In the genomic region with DNA sequence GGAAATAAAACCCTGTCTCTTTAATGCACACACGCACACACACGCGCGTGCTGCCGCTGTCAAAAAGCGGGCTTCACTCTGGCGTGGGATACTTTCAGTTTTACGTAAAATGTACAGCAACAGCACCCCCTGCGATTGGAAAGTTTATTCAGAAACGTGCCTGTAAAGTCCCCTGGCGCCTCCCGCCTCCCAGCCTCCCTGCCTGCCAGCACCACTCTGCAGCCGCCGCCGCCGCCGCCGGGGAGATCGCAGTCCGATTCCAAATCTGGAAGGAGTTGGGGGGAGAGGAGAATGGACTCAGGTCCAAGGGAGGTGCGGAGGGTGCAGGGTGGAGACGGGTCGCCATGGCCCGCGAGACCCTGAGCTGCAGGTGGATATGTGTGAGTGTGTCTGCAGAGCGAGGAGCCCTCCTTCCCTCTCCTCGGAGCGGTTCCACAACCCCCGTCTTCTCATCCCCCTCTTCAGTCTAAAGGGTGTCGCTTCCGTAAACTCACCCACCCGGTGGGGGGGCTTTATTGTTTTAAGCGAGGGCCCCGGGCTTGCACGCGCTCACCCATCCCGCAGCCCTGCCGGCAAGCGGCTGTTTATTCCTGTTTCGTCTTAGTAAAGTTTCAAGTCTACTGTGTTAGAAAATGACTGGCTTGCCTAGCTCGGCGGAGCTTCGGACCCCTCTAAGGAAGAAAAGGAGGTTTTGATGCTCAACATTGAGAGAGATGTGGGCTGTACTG, we compare ENCODE assay signal across 8 cellular contexts. TPM values are rescaled to one million over a fixed set of nuclear protein-coding genes. Genes with fewer than 3 reads are reported as not detected.
A peak's percentile ranks its signal among the peaks of the same experiment; 100 is the strongest.
DNase-seq lines count a peak whose midpoint lies in the region; ATAC-seq, FAIRE-seq and TF ChIP-seq lines count a peak whose summit lies in the region.

No MANE protein-coding gene starts in this region.

- peaks cover 13% of the 10 kb centered on the region; the same call in 1 of the 2 replicates for H3F3A ChIP-seq in GM23338 (replicated peaks; ENCODE audit: low read depth)
- H3F3A ChIP-seq in SU-DHL-6 (ENCODE audit: insufficient read depth) = peaks cover 27% of the 10 kb centered on the region

- H3K4me2 ChIP-seq in GM23338 (peak overlapping the region; percentile 85), SU-DHL-6 (ENCODE audit: low read depth, low read length, poor library complexity, severe bottlenecking) (peak overlapping the region; percentile 100), GM12878 (ENCODE audit: control insufficient read depth, insufficient read depth) (peak overlapping the region; percentile 97)

- peak; percentile 36; the same call in 1 of the 2 replicates for TF ChIP-seq RAD21 in GM12878 (IDR thresholded peaks at IDR 0.05; ENCODE audit: insufficient read depth, low read depth, low read length)

- intact Hi-C loops in GM12878 (cut with micrococcal nuclease; ENCODE audit: unreplicated experiment) = loop anchor here (10.0 kb wide), 3 partner anchors 1110 to 1790 kb away; no protein-coding TSS in a partner anchor

- RAD21 ChIA-PET in GM12878 (lab: Charles Lee; ENCODE audit: unreplicated experiment) = no interaction called here

- peaks cover 5% of the 10 kb centered on the region for H3K36me3 Mint-ChIP-seq in GM23338 (ENCODE audit: low read depth)

- in situ Hi-C loops in GM12878 (cut with MboI) = no loop called here

- H3K9me3 ChIP-seq in SU-DHL-6 (ENCODE audit: insufficient read depth, low read length) (no peaks in the 10 kb centered on the region), GM12878 (replicated peaks; ENCODE audit: control insufficient read depth, insufficient read depth, low read length) (no peaks in the 10 kb centered on the region)

- H3K4me1 Mint-ChIP-seq in GM23338 = no peaks in the 10 kb centered on the region; the same call in none of the 3 replicates

- BruUV-seq in GM12878 (replicated peaks; lab: Mats Ljungman, UMichigan) = no TSS peak

- WGBS in GM12878 (ENCODE audit: insufficient coverage, insufficient replicate concordance, low lambda C conversion rate, missing lambda C conversion rate) = 2% methylated on average over 42 of the region's 43 CpGs

- H3K4me3 Mint-ChIP-seq in GM23338 = peak overlapping the region; percentile 89

- H3K9me3 Mint-ChIP-seq in GM23338 = no peaks in the 10 kb centered on the region

- H3K4me3 ChIP-seq in GM23338 (peak overlapping the region; percentile 89), SU-DHL-6 (ENCODE audit: insufficient read depth, low read length, poor library complexity, severe bottlenecking) (peak overlapping the region; percentile 84), GM12878 (peak overlapping the region; percentile 92)

- TF ChIP-seq CTCF in GM23338 (conservative IDR thresholded peaks at IDR 0.05; ENCODE audit: low read depth in 2 of 2) = peak in 1 of 2 experiments; percentile 23; a peak in 2 of 4 replicates
- peak; percentile 35 for TF ChIP-seq CTCF in SU-DHL-6 (IDR thresholded peaks at IDR 0.05; ENCODE audit: insufficient read depth, low read length, poor library complexity, severe bottlenecking)
- peak; percentile 25 to 46 (median 45); a peak in 5 of 6 replicates for TF ChIP-seq CTCF in GM12878 (IDR thresholded peaks at IDR 0.05 in 2 of 3, conservative IDR thresholded peaks at IDR 0.05 in 1 of 3; ENCODE audit: control insufficient read depth in 2 of 3, extremely low read depth in 1 of 3, insufficient read depth in 1 of 3, low read depth in 3 of 3, low read length in 3 of 3)

- SMC1A ChIA-PET in GM12878 (lab: Charles Lee; ENCODE audit: uncharacterized antibody, unreplicated experiment) = interaction anchor here (0.7 kb wide), 1 partner anchor 10 kb away, joined by 3 read pairs; no protein-coding TSS in a partner anchor

- peak overlapping the region; percentile 86 for H3K27ac ChIP-seq in GM23338 (ENCODE audit: low read depth)
- H3K27ac ChIP-seq in SU-DHL-6 (ENCODE audit: low read depth, low read length) = peak overlapping the region; percentile 97
- H3K27ac ChIP-seq in GM12878 (ENCODE audit: control insufficient read depth, insufficient read depth) = peak overlapping the region; percentile 84

- H3K27ac Mint-ChIP-seq in GM23338 = peak overlapping the region; percentile 63

- H3K27me3 ChIP-seq in GM23338 (ENCODE audit: insufficient read depth) (peaks cover 30% of the 10 kb centered on the region), SU-DHL-6 (ENCODE audit: low read length) (no peaks in the 10 kb centered on the region), GM12878 (replicated peaks in 1 of 2; ENCODE audit: control insufficient read depth in 2 of 2, insufficient read depth in 2 of 2, low read length in 1 of 2) (peaks cover 3 to 5% of the 10 kb centered on the region in 2 experiments; a peak in 3 of 4 replicates)

- POLR2A ChIA-PET in GM12878 (lab: Charles Lee) = no interaction called here

- no peak for TF ChIP-seq EP300 in GM12878 (IDR thresholded peaks at IDR 0.05; ENCODE audit: borderline replicate concordance in 1 of 2, control insufficient read depth in 1 of 2, low read depth in 2 of 2, low read length in 2 of 2)

- FAIRE-seq in GM12878 (lab: Jason Lieb, UNC) = peak; percentile 85

- no peaks in the 10 kb centered on the region for H3K36me3 ChIP-seq in GM23338 (ENCODE audit: insufficient read depth)
- no peaks in the 10 kb centered on the region for H3K36me3 ChIP-seq in SU-DHL-6 (ENCODE audit: low read length)
- no peaks in the 10 kb centered on the region for H3K36me3 ChIP-seq in GM12878 (ENCODE audit: control insufficient read depth in 2 of 2, insufficient read depth in 2 of 2, low read length in 1 of 2)

- H2AFZ ChIP-seq in GM23338 (peak overlapping the region; percentile 4), SU-DHL-6 (ENCODE audit: low read depth, low read length, severe bottlenecking) (peak overlapping the region; percentile 70), GM12878 (ENCODE audit: control insufficient read depth, low read depth, low read length) (peak overlapping the region; percentile 79)

- peaks cover 9% of the 10 kb centered on the region for H3K27me3 Mint-ChIP-seq in GM23338 (ENCODE audit: insufficient read depth, low read depth, poor library complexity)

- H3K9ac ChIP-seq in SU-DHL-6 (ENCODE audit: low read length) (peak overlapping the region; percentile 91), GM12878 (ENCODE audit: control insufficient read depth, insufficient read depth, low read length) (peak overlapping the region; percentile 82)

- DNase-seq in NCI-H1417 (lab: John Stamatoyannopoulos, UW) (peak; percentile 56 to 77 (median 74)), NCI-H1417 treated with DMSO at 0.1 percent for 48 hours (lab: John Stamatoyannopoulos, UW) (no peak), GM23338 (ENCODE audit: low spot score) (peak; percentile 74), Kasumi-1 (lab: John Stamatoyannopoulos, UW) (peak; percentile 91 to 93), GM12878 (ENCODE audit: low read depth, low spot score) (no peak), iris pigment epithelial cell (ENCODE audit: low read depth) (peak; percentile 76)
- DNase-seq in stimulated activated CD4-positive, alpha-beta T cell treated with anti-CD3 and anti-CD28 coated beads, Interleukin-15, amount 100 ng/mL, for 24 hours = peak; percentile 78

- peaks cover 16% of the 10 kb centered on the region; the same call in 1 of the 2 replicates for H3K4me1 ChIP-seq in GM23338 (ENCODE audit: insufficient read depth)
- no peaks in the 10 kb centered on the region for H3K4me1 ChIP-seq in GM12878 (ENCODE audit: control insufficient read depth, insufficient read depth, low read length)

- peaks cover 29% of the 10 kb centered on the region for H3K79me2 ChIP-seq in GM23338 (replicated peaks; ENCODE audit: insufficient read depth)
- peaks cover 42% of the 10 kb centered on the region for H3K79me2 ChIP-seq in SU-DHL-6 (ENCODE audit: insufficient read depth, low read length)
- H3K79me2 ChIP-seq in GM12878 (ENCODE audit: control insufficient read depth, insufficient read depth, low read length) = peaks cover 37% of the 10 kb centered on the region

- H3K9me2 ChIP-seq in GM23338 (ENCODE audit: insufficient read depth) (no peaks in the 10 kb centered on the region), SU-DHL-6 (replicated peaks; ENCODE audit: insufficient read depth, low read length) (no peaks in the 10 kb centered on the region)

- TF ChIP-seq POLR2A in GM12878 (IDR thresholded peaks at IDR 0.05; ENCODE audit: low read depth, low read length) = peak; percentile 68

- CTCF ChIA-PET in GM12878 (lab: Yijun Ruan, JAX) = interaction anchor here (1.0 to 1.5 kb wide), 5 partner anchors 11 to 1530 kb away, joined by 3 to 6 read pairs (median 3); no protein-coding TSS in a partner anchor

- H4K20me1 ChIP-seq in GM23338 (replicated peaks; ENCODE audit: insufficient read depth) (no peaks in the 10 kb centered on the region), SU-DHL-6 (ENCODE audit: low read depth, low read length) (no peaks in the 10 kb centered on the region), GM12878 (ENCODE audit: control insufficient read depth, insufficient read depth) (no peaks in the 10 kb centered on the region)

- ATAC-seq in GM23338 (peak; percentile 7), GM12878 (peak; percentile 76)

TF ChIP-seq in GM23338, 12 proteins besides CTCF, POLR2A, EP300 and RAD21 (continues in another document):
- TF ChIP-seq CREB1 (CRISPR knock-in tag; IDR thresholded peaks at IDR 0.05; ENCODE audit: low read depth) = no peak; the same call in 1 of the 2 replicates

RNA-seq across cellular contexts. Expression of a gene that starts 1.8 kb away (rescaled TPM):
- total RNA-seq in GM23338 (2014; rRNA removed; shearing (Covaris generic)) = 49.2 and 57.5 TPM in 2 replicates
- polyA plus RNA-seq in GM23338 (2016; fragmentation: Nextera tagmentation; extraction: Ambion mirVana) (72.5 and 77.6 TPM in 2 replicates), GM12878 (2011; rRNA removed) (not detected in 2 replicates), GM12878 (2014; fragmentation: Illumina TruSeq; extraction: Trizol) (10.7 and 11.1 TPM in 2 replicates), GM12878 (2014; fragmentation: Nextera tagmentation; extraction: Ambion mirVana) (10 to 100 TPM in 1 of 2 experiments, 1 to 10 TPM in 1; 9.0 to 11.2 TPM), GM12878 (2014; rRNA removed) (7.5 and 8.1 TPM in 2 replicates), GM12878 (2016; fragmentation: Nextera tagmentation; extraction: Ambion mirVana) (1 to 10 TPM; 8.4 to 9.9 TPM)
- 2.6 and 3.2 TPM in 2 replicates for total RNA-seq in GM12878 (2013; cell fraction: nucleolus; rRNA removed)
- total RNA-seq in GM12878 (2014; rRNA removed) (12.6 and 13.2 TPM in 2 replicates), GM12878 (2014; rRNA removed; fragmentation: Illumina TruSeq; extraction: Trizol) (9.4 and 11.1 TPM in 2 replicates), GM12878 (2021) (22.7 and 26.6 TPM in 2 replicates)
- 13.7 TPM for polyA plus RNA-seq in GM12878 (2011; ENCODE audit: low read depth)
- not detected in 2 replicates for polyA plus RNA-seq in GM12878 (2011; cell fraction: cytosol; rRNA removed)
- not detected in 2 replicates for polyA plus RNA-seq in GM12878 (2011; cell fraction: nucleus; rRNA removed)
- polyA plus RNA-seq in GM12878 (2012) = 21.4 TPM in 2 replicates
- not detected in 2 replicates for polyA minus RNA-seq in GM12878 (2011; rRNA and poly(A)+ RNA removed)
- not detected in 2 replicates for polyA minus RNA-seq in GM12878 (2011; cell fraction: cytosol; rRNA and poly(A)+ RNA removed)
- polyA minus RNA-seq in GM12878 (2011; cell fraction: nucleus; rRNA and poly(A)+ RNA removed) = not detected in 2 replicates

Comparison
In these comparisons a context has a peak if more than half of its experiments do, and no peak if none do; other contexts are left out.
1. DNase-seq: peak in NCI-H1417 (3 of 3), GM23338 (single experiment), Kasumi-1 (2 of 2), iris pigment epithelial cell (single experiment) and stimulated activated CD4-positive, alpha-beta T cell treated with anti-CD3 and anti-CD28 coated beads, Interleukin-15, amount 100 ng/mL, for 24 hours (single experiment); none in NCI-H1417 treated with DMSO at 0.1 percent for 48 hours (single experiment) and GM12878 (single experiment).
2. H2AFZ ChIP-seq: peak in every context shown above with its lines; median percentile 79 in GM12878; 70 in SU-DHL-6; 4 in GM23338.
3. Peak in every context shown above with its lines, with median percentiles within 50 percentile points of each other: H3K27ac ChIP-seq, H3K4me2 ChIP-seq and H3K4me3 ChIP-seq.